ENCODE assay signal across 14 cellular contexts in the genomic region with DNA sequence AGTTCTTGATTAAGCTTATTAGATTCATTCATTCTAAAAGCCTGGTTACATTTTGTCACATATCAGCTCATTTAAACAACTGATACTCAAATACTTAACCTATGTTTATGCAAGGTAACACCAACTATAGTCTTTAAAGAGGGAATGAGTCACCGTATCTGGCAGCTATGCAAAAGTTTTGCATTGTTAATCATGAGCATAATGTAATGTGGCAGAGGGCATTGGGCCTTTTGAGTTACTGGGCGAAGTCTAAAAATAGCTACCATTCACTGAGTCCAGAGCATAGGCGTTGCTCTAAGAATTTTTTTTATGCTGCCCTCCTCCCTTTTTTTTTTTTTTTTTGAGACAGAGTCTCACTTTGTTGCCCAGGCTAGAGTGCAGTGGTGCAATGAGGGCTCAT.
DNase-seq lines count a peak whose midpoint lies in the region; ATAC-seq and TF ChIP-seq lines count a peak whose summit lies in the region.
"Had no signal": no experiment of that assay in that cellular context is flagged by ENCODE, and none has a peak within 500 bp of the region (broad histone marks: within the 10 kb centered on the region; RNA-seq: fewer than 3 reads in every experiment).

No MANE protein-coding gene starts in this region.

- no peaks in the 10 kb centered on the region for H3K79me1 ChIP-seq in mesendoderm (ENCODE audit: low read length)

- no peaks in the 10 kb centered on the region for H3K36me3 Mint-ChIP-seq in activated CD8-positive, alpha-beta T cell treated with anti-CD3 and anti-CD28 coated beads for 36 hours (ENCODE audit: low read depth)
- H3K36me3 Mint-ChIP-seq: CD4-positive, CD25-positive, alpha-beta regulatory T cell had no signal

- H3K4me1 ChIP-seq in mesendoderm (ENCODE audit: control insufficient read depth, low read depth, low read length) (no peaks in the 10 kb centered on the region), upper lobe of right lung (no peaks in the 10 kb centered on the region)
- H3K4me1 ChIP-seq: left ventricle myocardium inferior had no signal

- no peaks in the 10 kb centered on the region for H3K27me3 Mint-ChIP-seq in activated CD8-positive, alpha-beta T cell treated with anti-CD3 and anti-CD28 coated beads for 36 hours
- H3K27me3 Mint-ChIP-seq: activated CD4-positive, alpha-beta memory T cell treated with anti-CD3 and anti-CD28 coated beads, Interleukin-2, amount 10 ng/mL, durations not matched to agents 7 days and 5 days; CD4-positive, CD25-positive, alpha-beta regulatory T cell had no signal

- no peak overlapping the region for H3K9ac ChIP-seq in mesendoderm (ENCODE audit: low read length)

- no peak overlapping the region for H2BK15ac ChIP-seq in mesendoderm (replicated peaks; ENCODE audit: low read depth)

- no peak overlapping the region for H3K18ac ChIP-seq in mesendoderm (ENCODE audit: low read length)

- TF ChIP-seq CTCF in activated CD8-positive, alpha-beta T cell treated with anti-CD3 and anti-CD28 coated beads for 36 hours (IDR thresholded peaks at IDR 0.05), result no peak
- no peak for TF ChIP-seq CTCF in upper lobe of right lung (IDR thresholded peaks at IDR 0.05)

- no peaks in the 10 kb centered on the region for H3K79me2 ChIP-seq in mesendoderm (ENCODE audit: control insufficient read depth, insufficient read depth, low read length)

- H3K36me3 ChIP-seq in mesendoderm (ENCODE audit: control insufficient read depth, insufficient read depth, low read length) (no peaks in the 10 kb centered on the region), upper lobe of right lung (no peaks in the 10 kb centered on the region)
- H3K36me3 ChIP-seq: left ventricle myocardium inferior had no signal

- H3K56ac ChIP-seq in mesendoderm (ENCODE audit: low read length), result no peak overlapping the region

- peak; percentile 75 for DNase-seq in EL
- peak; percentile 65 for DNase-seq in NCI-H69 (lab: John Stamatoyannopoulos, UW)
- peak; percentile 75 for DNase-seq in dedifferentiated amniotic fluid mesenchymal stem cell (ENCODE audit: extremely low spot score)
- DNase-seq in mesendoderm, result peak; percentile 44
- DNase-seq in activated CD8-positive, alpha-beta T cell treated with anti-CD3 and anti-CD28 coated beads for 36 hours, result no peak
- no peak for DNase-seq in upper lobe of right lung
- DNase-seq: activated CD4-positive, alpha-beta memory T cell treated with anti-CD3 and anti-CD28 coated beads, Interleukin-2, amount 10 ng/mL, durations not matched to agents 7 days and 5 days; activated naive CD4-positive, alpha-beta T cell treated with Interleukin-2 at 50 U/mL for 16 hours; CD4-positive, CD25-positive, alpha-beta regulatory T cell; left ventricle myocardium inferior had no signal

- no peaks in the 10 kb centered on the region for H3K9me3 ChIP-seq in upper lobe of right lung

- CTCF ChIA-PET in activated CD8-positive, alpha-beta T cell treated with anti-CD3 and anti-CD28 coated beads for 36 hours (lab: Charles Lee), result interaction anchor here (1.1 kb wide), 1 partner anchor 17 kb away, joined by 3 read pairs; no protein-coding TSS in a partner anchor

- H3K27ac ChIP-seq in mesendoderm (ENCODE audit: low read depth, low read length), result no peak overlapping the region
- H3K27ac ChIP-seq in upper lobe of right lung, result no peak overlapping the region
- H3K27ac ChIP-seq: left ventricle myocardium inferior had no signal

- no CpG with 5 or more reads among the region's 3 CpGs for WGBS in mesendoderm (ENCODE audit: extremely low coverage, insufficient coverage, low lambda C conversion rate)

- intact Hi-C loops in activated CD8-positive, alpha-beta T cell treated with anti-CD3 and anti-CD28 coated beads for 36 hours (cut with micrococcal nuclease), result no loop called here
- intact Hi-C loops in upper lobe of right lung (cut with DNase I), result no loop called here

- ATAC-seq in GM18511 (IDR thresholded peaks at IDR 0.05; ENCODE audit: unreplicated experiment) (no peak), HG03460 (IDR thresholded peaks at IDR 0.05; ENCODE audit: unreplicated experiment) (no peak), upper lobe of right lung (no peak)
- ATAC-seq in activated CD8-positive, alpha-beta T cell treated with anti-CD3 and anti-CD28 coated beads for 36 hours, result no peak
- ATAC-seq: sciatic nerve had no signal

- POLR2A ChIA-PET in activated CD8-positive, alpha-beta T cell treated with anti-CD3 and anti-CD28 coated beads for 36 hours (lab: Charles Lee), result no interaction called here

- no peak overlapping the region for H2BK120ac ChIP-seq in mesendoderm (ENCODE audit: low read depth, low read length)

- H4K5ac ChIP-seq in mesendoderm (ENCODE audit: low read length), result no peak overlapping the region

- H3K4me1 Mint-ChIP-seq in activated CD8-positive, alpha-beta T cell treated with anti-CD3 and anti-CD28 coated beads for 36 hours (ENCODE audit: low read depth), result no peaks in the 10 kb centered on the region
- H3K4me1 Mint-ChIP-seq: activated CD4-positive, alpha-beta memory T cell treated with anti-CD3 and anti-CD28 coated beads, Interleukin-2, amount 10 ng/mL, durations not matched to agents 7 days and 5 days; CD4-positive, CD25-positive, alpha-beta regulatory T cell had no signal

- no peak overlapping the region for H4K8ac ChIP-seq in mesendoderm (ENCODE audit: low read depth, low read length)

- H3K23ac ChIP-seq in mesendoderm (ENCODE audit: low read length), result no peak overlapping the region

- no peak overlapping the region for H2AK5ac ChIP-seq in mesendoderm (ENCODE audit: low read length)

- H2BK5ac ChIP-seq in mesendoderm (ENCODE audit: low read length), result no peak overlapping the region

- H3K4me3 ChIP-seq in mesendoderm (ENCODE audit: low read length) (no peak overlapping the region), upper lobe of right lung (no peak overlapping the region)
- H3K4me3 ChIP-seq: left ventricle myocardium inferior had no signal

- H3K9me3 Mint-ChIP-seq in activated CD8-positive, alpha-beta T cell treated with anti-CD3 and anti-CD28 coated beads for 36 hours, result no peaks in the 10 kb centered on the region

- H3K27ac Mint-ChIP-seq in activated CD8-positive, alpha-beta T cell treated with anti-CD3 and anti-CD28 coated beads for 36 hours, result no peak overlapping the region
- H3K27ac Mint-ChIP-seq: activated CD4-positive, alpha-beta memory T cell treated with anti-CD3 and anti-CD28 coated beads, Interleukin-2, amount 10 ng/mL, durations not matched to agents 7 days and 5 days; nephron had no signal

- H3K4ac ChIP-seq in mesendoderm (ENCODE audit: low read depth, low read length), result no peak overlapping the region

- no peak overlapping the region for H3K4me3 Mint-ChIP-seq in activated CD8-positive, alpha-beta T cell treated with anti-CD3 and anti-CD28 coated beads for 36 hours
- H3K4me3 Mint-ChIP-seq: activated CD4-positive, alpha-beta memory T cell treated with anti-CD3 and anti-CD28 coated beads, Interleukin-2, amount 10 ng/mL, durations not matched to agents 7 days and 5 days; CD4-positive, CD25-positive, alpha-beta regulatory T cell; nephron had no signal

- H3K27me3 ChIP-seq in mesendoderm (ENCODE audit: insufficient read depth, low read length, poor library complexity) (no peaks in the 10 kb centered on the region), upper lobe of right lung (no peaks in the 10 kb centered on the region)

- no peak overlapping the region for H3K4me2 ChIP-seq in mesendoderm (ENCODE audit: low read length)

Comparison
In these comparisons a context has a peak if more than half of its experiments do, and no peak if none do; other contexts are left out.
1. DNase-seq: peak in EL (single experiment), NCI-H69 (single experiment), dedifferentiated amniotic fluid mesenchymal stem cell (single experiment) and mesendoderm (single experiment); none in activated CD8-positive, alpha-beta T cell treated with anti-CD3 and anti-CD28 coated beads for 36 hours (single experiment) and upper lobe of right lung (single experiment).